Comparison of ENCODE assay signal across 30 cellular contexts in genomic region chr13:43441916-43442315, GRCh38.
"Had no signal": no experiment of that assay in that cellular context is flagged by ENCODE, and none has a peak within 500 bp of the region (broad histone marks: within the 10 kb centered on the region; RNA-seq: fewer than 3 reads in every experiment).

No MANE protein-coding gene starts in this region.

- H3K4me3 Mint-ChIP-seq: activated CD4-positive, alpha-beta T cell treated with anti-CD3 and anti-CD28 coated beads, Interleukin-2, amount 10 ng/mL, durations not matched to agents 7 days and 5 days; activated CD8-positive, alpha-beta T cell treated with anti-CD3 and anti-CD28 coated beads for 36 hours; activated T-cell treated with anti-CD3 and anti-CD28 coated beads, Interleukin-2, amount 50 U/mL, for 4 hours; activated T-helper 17 cell treated with anti-CD3 and anti-CD28 coated beads, Interleukin-2, amount 50 U/mL, for 72 hours; dendritic cell treated with granulocyte-macrophage colony-stimulating factor and Interleukin-4, amounts not matched to agents 40 ng/mL and 50 ng/mL, for 4 days; endodermal cell; immature natural killer cell; nephron; stimulated activated naive CD8-positive, alpha-beta T cell treated with anti-CD3 and anti-CD28 coated beads, Interleukin-15, Interleukin-2, amounts not matched to agents 100 ng/mL and 50 ng/mL, for 24 hours; WTC11 had no signal

- H3K27ac Mint-ChIP-seq: activated CD4-positive, alpha-beta T cell treated with anti-CD3 and anti-CD28 coated beads, Interleukin-2, amount 10 ng/mL, durations not matched to agents 7 days and 5 days; activated CD8-positive, alpha-beta T cell treated with anti-CD3 and anti-CD28 coated beads for 36 hours; activated T-helper 17 cell treated with anti-CD3 and anti-CD28 coated beads, Interleukin-2, amount 50 U/mL, for 72 hours; dendritic cell treated with granulocyte-macrophage colony-stimulating factor and Interleukin-4, amounts not matched to agents 40 ng/mL and 50 ng/mL, for 4 days; endodermal cell; immature natural killer cell; nephron; progenitor cell of endocrine pancreas; stimulated activated naive CD8-positive, alpha-beta T cell treated with anti-CD3 and anti-CD28 coated beads, Interleukin-15, Interleukin-2, amounts not matched to agents 100 ng/mL and 50 ng/mL, for 24 hours; WTC11 had no signal

- ATAC-seq: activated CD8-positive, alpha-beta T cell treated with anti-CD3 and anti-CD28 coated beads for 36 hours; activated T-cell treated with anti-CD3 and anti-CD28 coated beads, Interleukin-2, amount 50 U/mL, for 4 hours; activated T-helper 17 cell treated with anti-CD3 and anti-CD28 coated beads, Interleukin-2, amount 50 U/mL, for 72 hours; esophagus mucosa; left colon; sciatic nerve had no signal

- H3K9me3 Mint-ChIP-seq: activated CD4-positive, alpha-beta T cell treated with anti-CD3 and anti-CD28 coated beads, Interleukin-2, amount 10 ng/mL, durations not matched to agents 7 days and 5 days; activated CD8-positive, alpha-beta T cell treated with anti-CD3 and anti-CD28 coated beads for 36 hours; activated T-cell treated with anti-CD3 and anti-CD28 coated beads, Interleukin-2, amount 50 U/mL, for 4 hours; activated T-helper 17 cell treated with anti-CD3 and anti-CD28 coated beads, Interleukin-2, amount 50 U/mL, for 72 hours; dendritic cell treated with granulocyte-macrophage colony-stimulating factor and Interleukin-4, amounts not matched to agents 40 ng/mL and 50 ng/mL, for 4 days; endodermal cell; immature natural killer cell; nephron; stimulated activated naive CD8-positive, alpha-beta T cell treated with anti-CD3 and anti-CD28 coated beads, Interleukin-15, Interleukin-2, amounts not matched to agents 100 ng/mL and 50 ng/mL, for 24 hours; WTC11 had no signal

- H3K36me3 Mint-ChIP-seq: immature natural killer cell, WTC11 had no signal

- H3K4me1 Mint-ChIP-seq: activated CD4-positive, alpha-beta T cell treated with anti-CD3 and anti-CD28 coated beads, Interleukin-2, amount 10 ng/mL, durations not matched to agents 7 days and 5 days; activated T-helper 17 cell treated with anti-CD3 and anti-CD28 coated beads, Interleukin-2, amount 50 U/mL, for 72 hours; immature natural killer cell had no signal

- DNase-seq: activated CD4-positive, alpha-beta T cell treated with anti-CD3 and anti-CD28 coated beads for 1 hour; activated CD4-positive, alpha-beta T cell treated with anti-CD3 and anti-CD28 coated beads, Interleukin-2, amount 10 ng/mL, durations not matched to agents 7 days and 5 days; activated CD8-positive, alpha-beta T cell treated with anti-CD3 and anti-CD28 coated beads for 36 hours; activated gamma-delta T cell treated with Interleukin-2 at 50 U/mL for 16 hours; activated naive CD4-positive, alpha-beta T cell treated with anti-CD3 and anti-CD28 coated beads, Interleukin-2, amount 50 U/mL, for 16 hours; activated T-cell treated with anti-CD3 and anti-CD28 coated beads, Interleukin-2, amount 50 U/mL, for 4 hours; amniotic stem cell; caudate nucleus; foreskin fibroblast; head of caudate nucleus; hippocampal formation; immature natural killer cell; kidney; left colon; mammary epithelial cell; ovary; stimulated activated CD4-positive, alpha-beta T cell treated with anti-CD3 and anti-CD28 coated beads, Interleukin-12 subunit alpha, Interleukin-12 subunit beta, amount 100 ng/mL, for 4 hours; stimulated activated CD4-positive, alpha-beta T cell treated with anti-CD3 and anti-CD28 coated beads, Interleukin-4, amount 100 ng/mL, for 1 hour; T1000; thyroid gland; upper lobe of left lung had no signal
